In the genomic region with DNA sequence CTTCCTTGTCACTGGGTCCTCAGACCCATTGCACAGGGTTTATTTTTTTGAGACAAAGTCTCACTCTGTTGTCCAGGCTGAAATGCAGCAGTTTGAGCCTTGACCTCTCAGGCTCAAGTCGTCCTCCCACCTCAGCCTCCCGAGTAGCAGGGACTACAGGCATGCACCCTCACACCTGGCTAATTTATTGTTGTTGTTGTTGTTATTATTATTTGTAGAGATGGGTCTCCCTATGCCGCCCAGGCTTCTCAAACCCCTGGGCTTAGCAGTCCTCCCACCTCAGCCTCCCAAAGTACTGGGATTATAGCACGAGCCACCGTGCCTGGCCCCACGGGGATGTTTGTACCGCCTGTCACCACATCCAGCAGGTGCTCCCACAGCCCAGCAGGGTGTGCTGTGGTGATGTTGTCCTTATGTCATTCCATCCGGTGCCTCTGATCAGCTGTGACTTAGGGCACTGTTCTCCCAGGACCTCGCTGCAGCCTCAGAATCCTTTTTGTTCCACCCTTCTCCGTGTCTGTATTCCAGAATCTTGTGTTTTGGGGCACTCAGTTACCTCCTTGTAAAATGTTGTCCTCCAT, we compare ENCODE assay signal across 8 cellular contexts.
DNase-seq lines count a peak whose midpoint lies in the region; ATAC-seq, FAIRE-seq and TF ChIP-seq lines count a peak whose summit lies in the region.

No MANE protein-coding gene starts in this region.

- peaks cover 14% of the 10 kb centered on the region for H3K9me3 Mint-ChIP-seq in chondrocyte (ENCODE audit: low read depth)

- peak; percentile 43 for TF ChIP-seq CTCF in GM10266 (IDR thresholded peaks at IDR 0.05; ENCODE audit: control insufficient read depth, insufficient read depth, low read depth, missing control alignments)
- peak; percentile 35; the same call in 1 of the 2 replicates for TF ChIP-seq CTCF in LNCAP (IDR thresholded peaks at IDR 0.05)
- peak; percentile 66 for TF ChIP-seq CTCF in chondrocyte (IDR thresholded peaks at IDR 0.05)
- TF ChIP-seq CTCF in pancreas (IDR thresholded peaks at IDR 0.05) = peak in 2 of 4 donors; percentile 34 to 40
- TF ChIP-seq CTCF in omental fat pad (IDR thresholded peaks at IDR 0.05) = no peak

- no peaks in the 10 kb centered on the region for H3K27me3 ChIP-seq in pancreas
- no peaks in the 10 kb centered on the region for H3K27me3 ChIP-seq in MG63

- WGBS in pancreas, 2 donors = 31 to 50% methylated on average over 10 of the region's 10 CpGs

- H3K4me3 Mint-ChIP-seq in chondrocyte (ENCODE audit: unreplicated experiment) = no peak overlapping the region

- H3K4me1 Mint-ChIP-seq in chondrocyte (ENCODE audit: low read depth) = no peaks in the 10 kb centered on the region

- peak; percentile 93 for ATAC-seq in GM21360 (IDR thresholded peaks at IDR 0.05; ENCODE audit: unreplicated experiment)
- ATAC-seq in pancreas = peak; percentile 77 to 92 (median 87)
- no peak for ATAC-seq in omental fat pad (ENCODE audit: low FRiP score)

- H3K4me3 ChIP-seq in pancreas (no peak overlapping the region), MG63 (no peak overlapping the region)

- no peak overlapping the region for H3K27ac Mint-ChIP-seq in chondrocyte (ENCODE audit: unreplicated experiment)

- FAIRE-seq in pancreas (lab: Jason Lieb, UNC) = no peak

- H3K4me1 ChIP-seq in pancreas = peaks cover 0 to 5% (median 0%) of the 10 kb centered on the region in 3 donors

- H3K9me3 ChIP-seq in pancreas (no peaks in the 10 kb centered on the region), MG63 (no peaks in the 10 kb centered on the region)

- H3K36me3 ChIP-seq in pancreas (no peaks in the 10 kb centered on the region), MG63 (no peaks in the 10 kb centered on the region)

- H3K27me3 Mint-ChIP-seq in chondrocyte (ENCODE audit: low read depth) = peaks cover 9% of the 10 kb centered on the region

- intact Hi-C loops in pancreas (cut with DNase I) = no loop called here

- peak; percentile 32 for DNase-seq in GM10266 (ENCODE audit: extremely low spot score)
- no peak for DNase-seq in chondrocyte (ENCODE audit: low spot score)
- peak in 4 of 6 donors; percentile 17 to 62 (median 34) for DNase-seq in pancreas
- DNase-seq in MG63 = no peak
- no peak for DNase-seq in omental fat pad (ENCODE audit: low spot score)
- DNase-seq in epidermal melanocyte (ENCODE audit: insufficient read length, low spot score) = no peak

- H3K27ac ChIP-seq in pancreas = no peak overlapping the region

- peaks cover 2% of the 10 kb centered on the region for H3K36me3 Mint-ChIP-seq in chondrocyte (ENCODE audit: low read depth)

Comparison
In these comparisons a context has a peak if more than half of its experiments do, and no peak if none do; other contexts are left out.
1. DNase-seq: peak in GM10266 (single experiment) and pancreas (4 of 6); none in chondrocyte (single experiment), MG63 (single experiment), omental fat pad (single experiment) and epidermal melanocyte (single experiment).
2. CTCF ChIP-seq: peak in GM10266 (single experiment), LNCAP (single experiment) and chondrocyte (single experiment); none in omental fat pad (0 of 3).